11 cellular contexts compared by ENCODE assay signal in genomic region chrX:103538728-103539127, GRCh38. TPM values are rescaled to one million over a fixed set of nuclear protein-coding genes. Genes with fewer than 3 reads are reported as not detected.
DNase-seq lines count a peak whose midpoint lies in the region; ATAC-seq and TF ChIP-seq lines count a peak whose summit lies in the region.
"Had no signal": no experiment of that assay in that cellular context is flagged by ENCODE, and none has a peak within 500 bp of the region (broad histone marks: within the 10 kb centered on the region; RNA-seq: fewer than 3 reads in every experiment).

No MANE protein-coding gene starts in this region.

- in situ Hi-C loops in HAP-1 (cut with MboI; ENCODE audit: low sequenced_read_pairs) = loop anchor here (10.0 kb wide), 1 partner anchor 276 kb away; no protein-coding TSS in a partner anchor

- no peak for TF ChIP-seq POLR2A in adrenal gland (IDR thresholded peaks at IDR 0.05)
- TF ChIP-seq POLR2A in prostate gland (IDR thresholded peaks at IDR 0.05) = no peak

- H3K4me1 ChIP-seq in adrenal gland (replicated peaks in 1 of 2) = no peaks in the 10 kb centered on the region
- no peaks in the 10 kb centered on the region for H3K4me1 ChIP-seq in prostate gland (replicated peaks)
- H3K4me1 ChIP-seq in upper lobe of right lung = no peaks in the 10 kb centered on the region
- no peaks in the 10 kb centered on the region; the same call in 1 of the 2 replicates for H3K4me1 ChIP-seq in SJCRH30
- H3K4me1 ChIP-seq in HAP-1 = no peaks in the 10 kb centered on the region

- ATAC-seq in upper lobe of right lung = no peak

- no peak for TF ChIP-seq CTCF in adrenal gland (IDR thresholded peaks at IDR 0.05)
- no peak for TF ChIP-seq CTCF in prostate gland (IDR thresholded peaks at IDR 0.05)
- TF ChIP-seq CTCF in upper lobe of right lung (IDR thresholded peaks at IDR 0.05) = no peak

- intact Hi-C loops in adrenal gland (cut with DNase I) (loop anchor here (10.0 kb wide), 2 partner anchors 136 to 166 kb away; no protein-coding TSS in a partner anchor), prostate gland (cut with DNase I) (no loop called here), upper lobe of right lung (cut with DNase I) (loop anchor here (10.0 kb wide), 1 partner anchor 276 kb away; no protein-coding TSS in a partner anchor)

- H3K4me3 ChIP-seq in adrenal gland (no peak overlapping the region), prostate gland (no peak overlapping the region), upper lobe of right lung (no peak overlapping the region), SJCRH30 (no peak overlapping the region), HAP-1 (no peak overlapping the region)

- H3K9me3 ChIP-seq in adrenal gland (replicated peaks in 1 of 3) = no peaks in the 10 kb centered on the region
- H3K9me3 ChIP-seq in prostate gland = no peaks in the 10 kb centered on the region
- H3K9me3 ChIP-seq in upper lobe of right lung = no peaks in the 10 kb centered on the region
- H3K9me3 ChIP-seq in SJCRH30 (replicated peaks) = no peaks in the 10 kb centered on the region
- no peaks in the 10 kb centered on the region for H3K9me3 ChIP-seq in HAP-1

- H3K36me3 ChIP-seq in adrenal gland (replicated peaks in 1 of 2) (no peaks in the 10 kb centered on the region), prostate gland (no peaks in the 10 kb centered on the region), upper lobe of right lung (no peaks in the 10 kb centered on the region), SJCRH30 (no peaks in the 10 kb centered on the region), HAP-1 (replicated peaks) (no peaks in the 10 kb centered on the region)

- peak overlapping the region in 3 of 5 donors; percentile 6 to 69 (median 54) for H3K27ac ChIP-seq in adrenal gland
- peak overlapping the region; percentile 71 for H3K27ac ChIP-seq in epithelial cell of prostate
- H3K27ac ChIP-seq in prostate gland = peak overlapping the region; percentile 74 to 81
- peak overlapping the region; percentile 55 for H3K27ac ChIP-seq in upper lobe of right lung
- no peak overlapping the region for H3K27ac ChIP-seq in SJCRH30

- DNase-seq in adrenal gland (no peak), epithelial cell of prostate (ENCODE audit: low read depth, low spot score) (peak; percentile 10), prostate gland (ENCODE audit: low spot score) (peak; percentile 12), upper lobe of right lung (no peak), DMS 273 (lab: John Stamatoyannopoulos, UW; ENCODE audit: unreplicated experiment) (no peak), HK-2 (ENCODE audit: unreplicated experiment) (no peak), SJCRH30 (no peak), HAP-1 (ENCODE audit: low spot score in 2 of 2) (no peak)
- DNase-seq: activated CD4-positive, alpha-beta T cell treated with anti-CD3 and anti-CD28 coated beads, Interleukin-2, amount 50 U/mL, for 1 hour; NCI-H2081; NCI-H524 treated with DMSO at 0.1 percent for 48 hours had no signal

- H3K27me3 ChIP-seq in adrenal gland (peaks cover 8% of the 10 kb centered on the region), prostate gland (replicated peaks; ENCODE audit: insufficient read depth) (no peaks in the 10 kb centered on the region), upper lobe of right lung (no peaks in the 10 kb centered on the region), SJCRH30 (no peaks in the 10 kb centered on the region), HAP-1 (ENCODE audit: low read depth) (no peaks in the 10 kb centered on the region)

RNA-seq across cellular contexts. Expression of gene RAB40A, which starts 19.4 kb away (rescaled TPM):
- total RNA-seq in adrenal gland (1 to 10 TPM in 5 of 8 donors, under 1 TPM in 3; 0.65 to 3.4 (median 1.2) TPM), prostate gland (10 to 100 TPM in 1 of 2 donors, 1 to 10 TPM in 1; 1.5 to 24.7 TPM), upper lobe of right lung (1.1 TPM)
- 1 to 10 TPM; 1.1 to 1.5 (median 1.1) TPM for polyA plus RNA-seq in adrenal gland
- total RNA-seq in SJCRH30 (2014; rRNA removed; shearing (Covaris generic)) = 0.04 TPM in 1 of 2 replicates, not detected in the other

RNA-seq across cellular contexts. Expression of gene TCEAL4, which starts 46.6 kb away (rescaled TPM):
- total RNA-seq in adrenal gland (100 to 1,000 TPM in 7 of 8 donors, 10 to 100 TPM in 1; 64.9 to 158 (median 135) TPM), prostate gland (100 to 1,000 TPM; 127 to 182 TPM), upper lobe of right lung (92.3 TPM)
- polyA plus RNA-seq in adrenal gland = 100 to 1,000 TPM; 260 to 620 (median 476) TPM
- total RNA-seq in SJCRH30 (2014; rRNA removed; shearing (Covaris generic)) = 98.4 and 112 TPM in 2 replicates

Comparison
In these comparisons a context has a peak if more than half of its experiments do, and no peak if none do; other contexts are left out.
1. DNase-seq: peak in epithelial cell of prostate (single experiment) and prostate gland (single experiment); none in adrenal gland (0 of 7), upper lobe of right lung (single experiment), DMS 273 (single experiment), HK-2 (single experiment), SJCRH30 (0 of 2) and HAP-1 (0 of 2).